1 cellular context compared by ENCODE assay signal in the genomic region with DNA sequence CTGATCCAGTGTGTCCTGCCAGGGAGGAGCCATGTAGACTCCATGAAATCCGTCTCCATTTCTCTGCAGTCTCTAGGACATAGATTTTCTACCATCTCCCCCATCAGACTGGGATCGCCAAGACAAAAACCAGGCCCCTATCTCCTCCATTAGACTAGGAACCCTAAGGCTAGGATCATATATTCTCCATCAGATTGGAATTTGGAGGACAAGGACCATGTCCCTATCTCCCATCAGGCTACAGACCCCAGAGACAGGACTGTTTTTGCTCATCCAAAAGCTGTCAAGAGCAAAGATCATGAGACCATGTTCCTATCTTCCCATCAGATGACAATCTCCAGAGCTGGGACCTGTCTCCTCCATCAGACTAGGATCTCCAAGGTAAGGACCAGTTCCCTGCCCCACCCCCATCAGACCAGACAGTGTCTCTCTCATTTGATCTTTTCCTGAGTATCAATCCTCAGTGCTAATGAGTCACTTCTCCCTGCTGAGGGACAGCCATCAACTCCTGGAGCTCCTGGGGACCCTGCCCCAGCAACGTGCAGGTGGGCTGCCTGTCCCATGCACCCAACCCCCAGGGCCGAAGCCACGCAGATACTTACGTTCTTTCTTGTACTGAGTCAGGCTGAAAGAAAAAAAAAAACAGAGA.
TF ChIP-seq lines count a peak whose summit lies in the region.

No MANE protein-coding gene starts in this region.

TF ChIP-seq in SK-N-SH, 30 proteins besides CTCF, POLR2A, EP300 and RAD21:
- 0 out of 2 replicates have a peak, but pooled peaks have one; percentile 55 for TF ChIP-seq GATA2 (CRISPR knock-in tag; IDR thresholded peaks at IDR 0.05)
